Comparison of ENCODE assay signal across 1 cellular context in genomic region chr20:56412473-56412790, GRCh38.
TF ChIP-seq lines count a peak whose summit lies in the region.

No MANE protein-coding gene starts in this region.

TF ChIP-seq in K562, 482 proteins besides CTCF, POLR2A, EP300 and RAD21 (continued from another document):
- TF ChIP-seq AFF4 (CRISPR knock-in tag; IDR thresholded peaks at IDR 0.05), result peak; percentile 16; the same call in 1 of the 2 replicates
- no peak for TF ChIP-seq ZNF121 (CRISPR knock-in tag; conservative IDR thresholded peaks at IDR 0.05)
- TF ChIP-seq TRIM28 (IDR thresholded peaks at IDR 0.05), result 0 out of 2 replicates have a peak, but pooled peaks have one; percentile 7
- no peak for TF ChIP-seq NR4A1 (CRISPR knock-in tag; IDR thresholded peaks at IDR 0.05)
- no peak for TF ChIP-seq NR4A1 (tag; IDR thresholded peaks at IDR 0.05)
- TF ChIP-seq NFATC3 (IDR thresholded peaks at IDR 0.05), result no peak
- no peak for TF ChIP-seq POLR2G (IDR thresholded peaks at IDR 0.05; ENCODE audit: low read depth, low read length)
- TF ChIP-seq MLLT1 (IDR thresholded peaks at IDR 0.05), result peak in 1 of 2 experiments; percentile 88; a peak in 2 of 4 replicates
- 0 out of 2 replicates have a peak, but pooled peaks have one; percentile 11 for TF ChIP-seq ZNF589 (CRISPR knock-in tag; IDR thresholded peaks at IDR 0.05; ENCODE audit: low read depth)
- no peak for TF ChIP-seq SRF (CRISPR knock-in tag; IDR thresholded peaks at IDR 0.05)
- TF ChIP-seq TAF7 (tag; IDR thresholded peaks at IDR 0.05), result 0 out of 2 replicates have a peak, but pooled peaks have one; percentile 46
- TF ChIP-seq ZFP1 (CRISPR knock-in tag; IDR thresholded peaks at IDR 0.05), result no peak
- no peak for TF ChIP-seq HMGN3 (IDR thresholded peaks at IDR 0.05; ENCODE audit: borderline replicate concordance, extremely low read depth, insufficient read length, low read depth, low read length)
- TF ChIP-seq ZNF511 (CRISPR knock-in tag; IDR thresholded peaks at IDR 0.05), result 0 out of 2 replicates have a peak, but pooled peaks have one; percentile 31
- TF ChIP-seq ATF7 (IDR thresholded peaks at IDR 0.05), result 0 out of 2 replicates have a peak, but pooled peaks have one; percentile 46
- 0 out of 2 replicates have a peak, but pooled peaks have one; percentile 3 for TF ChIP-seq MAX (CRISPR knock-in tag; IDR thresholded peaks at IDR 0.05)
- TF ChIP-seq SPI1 (IDR thresholded peaks at IDR 0.05; ENCODE audit: borderline replicate concordance, low read depth, low read length), result 0 out of 2 replicates have a peak, but pooled peaks have one; percentile 16
- TF ChIP-seq MYNN (IDR thresholded peaks at IDR 0.05), result no peak; the same call in 1 of the 2 replicates
- no peak for TF ChIP-seq MYNN (CRISPR knock-in tag; IDR thresholded peaks at IDR 0.05)
- TF ChIP-seq ZBTB49 (CRISPR knock-in tag; IDR thresholded peaks at IDR 0.05; ENCODE audit: borderline replicate concordance), result no peak
- TF ChIP-seq POLR3A (IDR thresholded peaks at IDR 0.05; ENCODE audit: borderline replicate concordance, extremely low read depth, insufficient read depth, insufficient read length), result no peak
- no peak for TF ChIP-seq KHSRP (IDR thresholded peaks at IDR 0.05)
- TF ChIP-seq BRD9 (IDR thresholded peaks at IDR 0.05; ENCODE audit: low read depth, partially characterized antibody), result no peak
- no peak for TF ChIP-seq NR3C1 (CRISPR knock-in tag; IDR thresholded peaks at IDR 0.05)
- TF ChIP-seq ZNF75A (CRISPR knock-in tag; IDR thresholded peaks at IDR 0.05), result no peak
- TF ChIP-seq SUPT5H (IDR thresholded peaks at IDR 0.05), result peak; percentile 87; the same call in 1 of the 2 replicates
